ENCODE assay signal across 10 cellular contexts in the genomic region with DNA sequence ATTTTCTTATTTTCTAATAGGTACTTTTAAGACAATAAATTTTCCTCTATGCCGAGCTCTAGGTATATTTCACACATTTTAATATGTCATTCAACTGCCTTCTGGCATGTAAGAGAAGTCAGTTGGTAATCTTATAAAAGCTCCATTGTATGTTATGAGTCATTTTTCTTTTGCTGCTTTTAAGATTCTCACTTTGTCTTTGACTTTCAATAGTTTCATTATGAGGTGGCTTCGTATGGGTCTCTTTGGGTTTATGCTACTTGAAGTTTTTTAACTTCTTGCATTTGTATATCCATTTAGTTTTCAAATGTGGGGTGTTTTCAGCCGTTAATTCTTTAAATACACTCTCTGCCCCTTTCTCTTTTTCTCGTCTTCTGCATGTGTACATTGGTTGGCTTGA.
DNase-seq lines count a peak whose midpoint lies in the region; ATAC-seq, FAIRE-seq and TF ChIP-seq lines count a peak whose summit lies in the region.
"Had no signal": no experiment of that assay in that cellular context is flagged by ENCODE, and none has a peak within 500 bp of the region (broad histone marks: within the 10 kb centered on the region; RNA-seq: fewer than 3 reads in every experiment).

No MANE protein-coding gene starts in this region.

- TF ChIP-seq CTCF in astrocyte of the spinal cord (IDR thresholded peaks at IDR 0.05; ENCODE audit: low read depth, low read length) (no peak), OCI-LY7 (conservative IDR thresholded peaks at IDR 0.05; ENCODE audit: low read length) (no peak)

- POLR2A ChIA-PET in OCI-LY7 (lab: Charles Lee): interaction anchor here (0.7 kb wide), 1 partner anchor 183 kb away, joined by 3 read pairs; no protein-coding TSS in a partner anchor

- H3K4me1 ChIP-seq in OCI-LY7 (ENCODE audit: insufficient read depth, low read length, poor library complexity, severe bottlenecking) (no peaks in the 10 kb centered on the region), right cardiac atrium (ENCODE audit: control insufficient read depth, insufficient read depth, low read length) (no peaks in the 10 kb centered on the region)

- H4K20me1 ChIP-seq in OCI-LY7 (ENCODE audit: insufficient read depth, low read length): no peaks in the 10 kb centered on the region

- no peaks in the 10 kb centered on the region for H3K36me3 ChIP-seq in OCI-LY7 (ENCODE audit: insufficient read depth, low read length)

- no TSS peak for BruUV-seq in OCI-LY7 (replicated peaks; lab: Mats Ljungman, UMichigan)

- CTCF ChIA-PET in OCI-LY7 (lab: Charles Lee; ENCODE audit: unreplicated experiment): no interaction called here

- in situ Hi-C loops in astrocyte of the spinal cord (cut with HindIII; ENCODE audit: low sequenced_read_pairs): no loop called here

- no peaks in the 10 kb centered on the region for H3K27me3 ChIP-seq in right cardiac atrium (ENCODE audit: control insufficient read depth, insufficient read depth)

- no peaks in the 10 kb centered on the region for H3K79me2 ChIP-seq in OCI-LY7 (ENCODE audit: insufficient read depth, low read depth, low read length)

- DNase-seq in astrocyte of the spinal cord (ENCODE audit: low read depth, low spot score) (peak; percentile 50), Right ventricle myocardium inferior (ENCODE audit: missing footprints) (no peak), OCI-LY7 (ENCODE audit: low spot score) (no peak), HTR-8/SVneo (ENCODE audit: insufficient read length, low spot score) (no peak), right cardiac atrium (no peak)
- DNase-seq: activated CD4-positive, alpha-beta memory T cell treated with anti-CD3 and anti-CD28 coated beads, Interleukin-2, amount 10 ng/mL, durations not matched to agents 7 days and 5 days; occipital lobe had no signal

- ATAC-seq in GM18520 (IDR thresholded peaks at IDR 0.05; ENCODE audit: unreplicated experiment) (peak; percentile 94), GM21381 (IDR thresholded peaks at IDR 0.05; ENCODE audit: unreplicated experiment) (peak; percentile 91), HG03108 (IDR thresholded peaks at IDR 0.05; ENCODE audit: unreplicated experiment) (peak; percentile 88), Right ventricle myocardium inferior (no peak), right cardiac atrium (no peak)

- H3K4me2 ChIP-seq in OCI-LY7 (ENCODE audit: low read length): no peak overlapping the region

- no peaks in the 10 kb centered on the region for H3K9me2 ChIP-seq in OCI-LY7 (ENCODE audit: insufficient read depth, low read length)

- H3K9me3 ChIP-seq in OCI-LY7 (ENCODE audit: low read length): no peaks in the 10 kb centered on the region
- H3K9me3 ChIP-seq in right cardiac atrium (ENCODE audit: control insufficient read depth, low read length): no peaks in the 10 kb centered on the region

- H3K4me3 ChIP-seq in astrocyte of the spinal cord (ENCODE audit: low read depth, low read length) (no peak overlapping the region), OCI-LY7 (ENCODE audit: low read depth, low read length, poor library complexity, severe bottlenecking) (no peak overlapping the region), right cardiac atrium (ENCODE audit: low read length) (no peak overlapping the region)

- H3K27ac ChIP-seq in OCI-LY7 (ENCODE audit: low read depth, low read length, poor library complexity, severe bottlenecking) (no peak overlapping the region), right cardiac atrium (ENCODE audit: low read length) (no peak overlapping the region)

- FAIRE-seq in HTR-8/SVneo (lab: Jason Lieb, UNC): no peak

- H2AFZ ChIP-seq in OCI-LY7 (ENCODE audit: low read length): no peak overlapping the region

- WGBS in right cardiac atrium: 87% methylated on average over 4 of the region's 4 CpGs

- intact Hi-C loops in Right ventricle myocardium inferior (cut with DNase I) (no loop called here), OCI-LY7 (cut with micrococcal nuclease; ENCODE audit: unreplicated experiment) (no loop called here), right cardiac atrium (cut with DNase I) (no loop called here)

Comparison
In these comparisons a context has a peak if more than half of its experiments do, and no peak if none do; other contexts are left out.
1. ATAC-seq: peak in GM18520 (single experiment), GM21381 (single experiment) and HG03108 (single experiment); none in Right ventricle myocardium inferior (single experiment) and right cardiac atrium (0 of 2).